ENCODE assay signal across 24 cellular contexts in genomic region chr16:5449901-5450300, GRCh38.
"Had no signal": no experiment of that assay in that cellular context is flagged by ENCODE, and none has a peak within 500 bp of the region (broad histone marks: within the 10 kb centered on the region; RNA-seq: fewer than 3 reads in every experiment).

No MANE protein-coding gene starts in this region.

- H3K4me3 ChIP-seq: colonic mucosa, left lung, right lobe of liver, suprapubic skin, transverse colon, upper lobe of right lung, uterus had no signal

- H3K27ac ChIP-seq: colonic mucosa, left lung, neutrophil, parathyroid adenoma, right lobe of liver, suprapubic skin, transverse colon, upper lobe of right lung, uterus had no signal

- H3K27me3 Mint-ChIP-seq: dendritic cell treated with granulocyte-macrophage colony-stimulating factor and Interleukin-4, amounts not matched to agents 40 ng/mL and 50 ng/mL, for 4 days had no signal

- H3K36me3 Mint-ChIP-seq: natural killer cell had no signal

- H3K4me1 Mint-ChIP-seq: natural killer cell; stimulated activated naive CD8-positive, alpha-beta T cell treated with anti-CD3 and anti-CD28 coated beads, Interleukin-15, amount 100 ng/mL, for 72 hours had no signal

- H3K4me3 Mint-ChIP-seq: dendritic cell treated with granulocyte-macrophage colony-stimulating factor and Interleukin-4, amounts not matched to agents 40 ng/mL and 50 ng/mL, for 4 days; natural killer cell; stimulated activated naive CD8-positive, alpha-beta T cell treated with anti-CD3 and anti-CD28 coated beads, Interleukin-15, amount 100 ng/mL, for 72 hours had no signal

- H3K4me1 ChIP-seq: colonic mucosa, left lung, parathyroid adenoma, right lobe of liver, suprapubic skin, transverse colon, upper lobe of right lung, uterus had no signal

- ATAC-seq: left lung; natural killer cell; right lobe of liver; stimulated activated naive CD8-positive, alpha-beta T cell treated with anti-CD3 and anti-CD28 coated beads, Interleukin-15, amount 100 ng/mL, for 72 hours; upper lobe of right lung had no signal

- H3K79me2 ChIP-seq: parathyroid adenoma had no signal

- H3K9me3 ChIP-seq: colonic mucosa, left lung, neutrophil, right lobe of liver, suprapubic skin, transverse colon, upper lobe of right lung, uterus had no signal

- H3K27me3 ChIP-seq: colonic mucosa, neutrophil, right lobe of liver, suprapubic skin, transverse colon, upper lobe of right lung, uterus had no signal

- H3K36me3 ChIP-seq: colonic mucosa, left lung, neutrophil, right lobe of liver, suprapubic skin, transverse colon, upper lobe of right lung, uterus had no signal

- H3K9ac ChIP-seq: parathyroid adenoma had no signal

- H3K27ac Mint-ChIP-seq: dendritic cell treated with granulocyte-macrophage colony-stimulating factor and Interleukin-4, amounts not matched to agents 40 ng/mL and 50 ng/mL, for 4 days; natural killer cell; progenitor cell of endocrine pancreas had no signal

- FAIRE-seq: endometrium, frontal cortex, kidney, small intestine had no signal

- H2AFZ ChIP-seq: parathyroid adenoma had no signal

- DNase-seq: colonic mucosa; effector memory CD4-positive, alpha-beta T cell; kidney; left lung; mammary epithelial cell; midbrain; natural killer cell; right lobe of liver; small intestine; stimulated activated CD4-positive, alpha-beta T cell treated with anti-CD3 and anti-CD28 coated beads, Interleukin-15, amount 100 ng/mL, for 24 hours; stimulated activated CD4-positive, alpha-beta T cell treated with anti-CD3 and anti-CD28 coated beads, Interleukin-4, amount 100 ng/mL, for 1 hour; stimulated activated CD8-positive, alpha-beta memory T cell treated with anti-CD3 and anti-CD28 coated beads, Interleukin-4, amount 100 ng/mL, for 48 hours; stimulated activated naive CD4-positive, alpha-beta T cell; stimulated activated naive CD8-positive, alpha-beta T cell treated with anti-CD3 and anti-CD28 coated beads, Interleukin-15, amount 100 ng/mL, for 72 hours; transverse colon; upper lobe of right lung; uterus had no signal
